Comparison of ENCODE assay signal across 8 cellular contexts in the genomic region with DNA sequence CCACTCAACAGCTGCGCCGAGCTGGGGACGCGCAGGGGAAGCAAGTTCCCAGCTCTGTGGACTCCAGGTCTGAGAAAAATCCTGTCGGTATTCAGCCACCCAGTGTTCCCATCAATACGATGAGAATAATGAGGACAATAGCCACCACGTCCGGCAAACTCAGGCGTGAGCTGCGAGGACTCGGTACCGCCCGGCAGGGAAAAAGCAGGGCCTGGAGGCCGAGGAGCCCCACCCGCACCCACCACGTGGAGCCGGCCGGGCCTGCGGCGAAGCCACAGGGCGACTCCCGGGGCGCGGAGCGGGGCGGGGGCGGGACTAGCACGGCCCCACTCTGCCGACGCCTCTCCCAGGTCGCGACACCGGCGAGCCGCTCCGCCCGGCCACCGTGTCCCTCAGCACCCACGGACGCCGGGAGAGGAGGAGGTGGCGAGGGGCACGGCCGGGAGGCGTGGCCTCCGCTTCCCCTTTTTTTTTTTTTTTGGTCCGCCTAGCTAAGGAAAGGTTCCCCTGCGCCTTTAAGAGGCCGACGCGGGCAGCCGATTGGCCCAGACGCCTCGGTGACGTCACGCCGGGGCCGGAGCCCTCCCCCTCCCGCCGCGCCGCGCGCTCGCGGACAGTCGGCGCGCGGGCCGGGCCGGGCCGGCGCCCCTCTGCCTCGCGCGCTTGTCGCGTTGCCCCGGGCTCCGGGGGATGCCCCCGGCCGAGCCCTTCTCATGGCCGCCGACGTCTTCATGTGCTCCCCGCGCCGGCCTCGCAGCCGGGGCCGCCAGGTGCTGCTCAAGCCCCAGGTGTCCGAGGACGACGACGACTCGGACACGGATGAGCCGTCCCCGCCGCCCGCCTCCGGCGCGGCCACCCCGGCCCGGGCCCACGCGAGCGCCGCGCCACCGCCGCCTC. TPM values are rescaled to one million over a fixed set of nuclear protein-coding genes. Genes with fewer than 3 reads are reported as not detected.
A peak's percentile ranks its signal among the peaks of the same experiment; 100 is the strongest.
DNase-seq lines count a peak whose midpoint lies in the region; ATAC-seq, FAIRE-seq and TF ChIP-seq lines count a peak whose summit lies in the region.

A gene with protein sequence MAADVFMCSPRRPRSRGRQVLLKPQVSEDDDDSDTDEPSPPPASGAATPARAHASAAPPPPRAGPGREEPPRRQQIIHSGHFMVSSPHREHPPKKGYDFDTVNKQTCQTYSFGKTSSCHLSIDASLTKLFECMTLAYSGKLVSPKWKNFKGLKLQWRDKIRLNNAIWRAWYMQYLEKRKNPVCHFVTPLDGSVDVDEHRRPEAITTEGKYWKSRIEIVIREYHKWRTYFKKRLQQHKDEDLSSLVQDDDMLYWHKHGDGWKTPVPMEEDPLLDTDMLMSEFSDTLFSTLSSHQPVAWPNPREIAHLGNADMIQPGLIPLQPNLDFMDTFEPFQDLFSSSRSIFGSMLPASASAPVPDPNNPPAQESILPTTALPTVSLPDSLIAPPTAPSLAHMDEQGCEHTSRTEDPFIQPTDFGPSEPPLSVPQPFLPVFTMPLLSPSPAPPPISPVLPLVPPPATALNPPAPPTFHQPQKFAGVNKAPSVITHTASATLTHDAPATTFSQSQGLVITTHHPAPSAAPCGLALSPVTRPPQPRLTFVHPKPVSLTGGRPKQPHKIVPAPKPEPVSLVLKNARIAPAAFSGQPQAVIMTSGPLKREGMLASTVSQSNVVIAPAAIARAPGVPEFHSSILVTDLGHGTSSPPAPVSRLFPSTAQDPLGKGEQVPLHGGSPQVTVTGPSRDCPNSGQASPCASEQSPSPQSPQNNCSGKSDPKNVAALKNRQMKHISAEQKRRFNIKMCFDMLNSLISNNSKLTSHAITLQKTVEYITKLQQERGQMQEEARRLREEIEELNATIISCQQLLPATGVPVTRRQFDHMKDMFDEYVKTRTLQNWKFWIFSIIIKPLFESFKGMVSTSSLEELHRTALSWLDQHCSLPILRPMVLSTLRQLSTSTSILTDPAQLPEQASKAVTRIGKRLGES (plus strand): TSS at position 616 of the 897 bp plus-strand sequence. CDS start 98 bp downstream, at position 714.

- no peaks in the 10 kb centered on the region for H4K20me1 ChIP-seq in KMS-11 (ENCODE audit: insufficient read depth)

- peaks cover 53% of the 10 kb centered on the region for H3K4me1 Mint-ChIP-seq in activated T-cell treated with anti-CD3 and anti-CD28 coated beads, Interleukin-2, amount 50 U/mL, for 72 hours (ENCODE audit: low read depth)
- peaks cover 37 to 68% (median 59%) of the 10 kb centered on the region in 3 donors for H3K4me1 Mint-ChIP-seq in naive B cell
- peaks cover 42 to 62% of the 10 kb centered on the region in 2 donors for H3K4me1 Mint-ChIP-seq in stimulated activated naive B cell treated with anti-CD40 and anti-IgM and Interleukin-4, amounts not matched to agents 10 μg/mL and 1 μg/mL and 100 μg/mL, for 72 hours

- H3K36me3 ChIP-seq in KMS-11 (ENCODE audit: insufficient read depth), result no peaks in the 10 kb centered on the region
- peaks cover 0 to under 1% (median 0%) of the 10 kb centered on the region in 3 donors for H3K36me3 ChIP-seq in esophagus squamous epithelium

- peaks cover 2 to 4% of the 10 kb centered on the region in 2 donors for H3K36me3 Mint-ChIP-seq in activated T-cell treated with anti-CD3 and anti-CD28 coated beads, Interleukin-2, amount 50 U/mL, for 72 hours (ENCODE audit: insufficient read depth in 2 of 2)
- H3K36me3 Mint-ChIP-seq in naive B cell, result no peaks in the 10 kb centered on the region
- peaks cover 3 to 12% of the 10 kb centered on the region in 2 donors for H3K36me3 Mint-ChIP-seq in stimulated activated naive B cell treated with anti-CD40 and anti-IgM and Interleukin-4, amounts not matched to agents 10 μg/mL and 1 μg/mL and 100 μg/mL, for 72 hours

- peak within 1 kb of the TSS; percentile 71 for H2AFZ ChIP-seq in KMS-11 (ENCODE audit: low read depth)

- FAIRE-seq in RCC 7860 (lab: Jason Lieb, UNC), result no peak

- H3K27me3 Mint-ChIP-seq in activated T-cell treated with anti-CD3 and anti-CD28 coated beads, Interleukin-2, amount 50 U/mL, for 72 hours (ENCODE audit: low read depth), result no peaks in the 10 kb centered on the region
- no peaks in the 10 kb centered on the region for H3K27me3 Mint-ChIP-seq in naive B cell
- H3K27me3 Mint-ChIP-seq in stimulated activated naive B cell treated with anti-CD40 and anti-IgM and Interleukin-4, amounts not matched to agents 10 μg/mL and 1 μg/mL and 100 μg/mL, for 72 hours, result no peaks in the 10 kb centered on the region

- TF ChIP-seq CTCF in KMS-11 (conservative IDR thresholded peaks at IDR 0.05; ENCODE audit: low read depth, low read length) (no peak), esophagus squamous epithelium (IDR thresholded peaks at IDR 0.05) (peak in 2 of 6 experiments; percentile 5 to 10)

- DNase-seq in DMS53 (lab: John Stamatoyannopoulos, UW), result peak; percentile 98
- DNase-seq in RCC 7860 (ENCODE audit: low spot score), result peak; percentile 85
- DNase-seq in activated T-cell treated with anti-CD3 and anti-CD28 coated beads, Interleukin-2, amount 50 U/mL, for 72 hours, result peak; percentile 92 to 94
- peak; percentile 58 for DNase-seq in esophagus squamous epithelium (lab: John Stamatoyannopoulos, UW)
- DNase-seq in naive B cell, result peak; percentile 90
- peak; percentile 87 for DNase-seq in stimulated activated naive B cell treated with anti-CD40 and anti-IgM and Interleukin-4, amounts not matched to agents 10 μg/mL and 1 μg/mL and 100 μg/mL, for 72 hours

- H3K4me3 ChIP-seq in KMS-11 (IDR thresholded peaks at IDR 0.05; ENCODE audit: insufficient read depth, low read depth, low read length), result no peak within 1 kb of the TSS
- H3K4me3 ChIP-seq in esophagus squamous epithelium, result peak within 1 kb of the TSS; percentile 58 to 92 (median 64)

- no peaks in the 10 kb centered on the region for H3K9me3 ChIP-seq in esophagus squamous epithelium

- H3K79me2 ChIP-seq in KMS-11 (ENCODE audit: insufficient read depth, low read depth), result peaks cover 42% of the 10 kb centered on the region; the same call in 1 of the 2 replicates

- H3K9ac ChIP-seq in KMS-11, result peak within 1 kb of the TSS; percentile 66

- TF ChIP-seq POLR2A in esophagus squamous epithelium (IDR thresholded peaks at IDR 0.05), result peak in 3 of 4 donors; percentile 79 to 95 (median 95)

- ATAC-seq in GM21723 (IDR thresholded peaks at IDR 0.05; ENCODE audit: unreplicated experiment), result peak; percentile 79
- peak; percentile 80 to 82 for ATAC-seq in activated T-cell treated with anti-CD3 and anti-CD28 coated beads, Interleukin-2, amount 50 U/mL, for 72 hours (replicated peaks in 1 of 2)
- ATAC-seq in naive B cell (ENCODE audit: low read depth in 2 of 2), result peak; percentile 78 to 82
- ATAC-seq in stimulated activated naive B cell treated with anti-CD40 and anti-IgM and Interleukin-4, amounts not matched to agents 10 μg/mL and 1 μg/mL and 100 μg/mL, for 72 hours (replicated peaks), result peak; percentile 80 to 86

- no peaks in the 10 kb centered on the region for H3K9me3 Mint-ChIP-seq in activated T-cell treated with anti-CD3 and anti-CD28 coated beads, Interleukin-2, amount 50 U/mL, for 72 hours
- no peaks in the 10 kb centered on the region for H3K9me3 Mint-ChIP-seq in naive B cell
- no peaks in the 10 kb centered on the region for H3K9me3 Mint-ChIP-seq in stimulated activated naive B cell treated with anti-CD40 and anti-IgM and Interleukin-4, amounts not matched to agents 10 μg/mL and 1 μg/mL and 100 μg/mL, for 72 hours

- H3K4me2 ChIP-seq in KMS-11, result peak within 1 kb of the TSS; percentile 94

- H3K4me1 ChIP-seq in KMS-11 (ENCODE audit: low read depth, poor library complexity, severe bottlenecking) (peaks cover 33% of the 10 kb centered on the region), esophagus squamous epithelium (peaks cover 18 to 58% (median 29%) of the 10 kb centered on the region in 3 donors)

- 0% methylated on average over 24 of the region's 114 CpGs; no CpG with 5 or more reads in 1 of the 2 donors for WGBS in esophagus squamous epithelium, 2 donors

- H3K4me3 Mint-ChIP-seq in activated T-cell treated with anti-CD3 and anti-CD28 coated beads, Interleukin-2, amount 50 U/mL, for 72 hours, result peak within 1 kb of the TSS; percentile 83 to 92
- peak within 1 kb of the TSS; percentile 86 to 96 (median 94) for H3K4me3 Mint-ChIP-seq in naive B cell
- peak within 1 kb of the TSS; percentile 89 to 94 for H3K4me3 Mint-ChIP-seq in stimulated activated naive B cell treated with anti-CD40 and anti-IgM and Interleukin-4, amounts not matched to agents 10 μg/mL and 1 μg/mL and 100 μg/mL, for 72 hours

- intact Hi-C loops in esophagus squamous epithelium (cut with DNase I), result no loop called here

- peak within 1 kb of the TSS; percentile 80 for H3K27ac Mint-ChIP-seq in activated T-cell treated with anti-CD3 and anti-CD28 coated beads, Interleukin-2, amount 50 U/mL, for 72 hours
- peak within 1 kb of the TSS; percentile 87 to 95 (median 91) for H3K27ac Mint-ChIP-seq in naive B cell
- peak within 1 kb of the TSS; percentile 93 for H3K27ac Mint-ChIP-seq in stimulated activated naive B cell treated with anti-CD40 and anti-IgM and Interleukin-4, amounts not matched to agents 10 μg/mL and 1 μg/mL and 100 μg/mL, for 72 hours

- no peaks in the 10 kb centered on the region for H3K27me3 ChIP-seq in KMS-11 (ENCODE audit: insufficient read depth, low read depth)
- no peaks in the 10 kb centered on the region for H3K27me3 ChIP-seq in esophagus squamous epithelium

- H3K27ac ChIP-seq in KMS-11 (peak within 1 kb of the TSS; percentile 20; the same call in 1 of the 2 replicates), esophagus squamous epithelium (peak within 1 kb of the TSS; percentile 85 to 95 (median 90))

RNA-seq across cellular contexts. Expression of the gene that starts here (rescaled TPM):
- 10 to 100 TPM; 17.1 to 17.5 TPM for total RNA-seq in activated T-cell treated with anti-CD3 and anti-CD28 coated beads, Interleukin-2, amount 50 U/mL, for 72 hours
- 10 to 100 TPM in 3 of 4 donors, 1 to 10 TPM in 1; 9.6 to 20.0 (median 11.4) TPM for total RNA-seq in esophagus squamous epithelium
- 10 to 100 TPM in 4 of 6 donors, 1 to 10 TPM in 2; 8.5 to 30.4 (median 11.0) TPM for polyA plus RNA-seq in naive B cell (ENCODE audit: low read depth in 6 of 6)
